In the genomic region with DNA sequence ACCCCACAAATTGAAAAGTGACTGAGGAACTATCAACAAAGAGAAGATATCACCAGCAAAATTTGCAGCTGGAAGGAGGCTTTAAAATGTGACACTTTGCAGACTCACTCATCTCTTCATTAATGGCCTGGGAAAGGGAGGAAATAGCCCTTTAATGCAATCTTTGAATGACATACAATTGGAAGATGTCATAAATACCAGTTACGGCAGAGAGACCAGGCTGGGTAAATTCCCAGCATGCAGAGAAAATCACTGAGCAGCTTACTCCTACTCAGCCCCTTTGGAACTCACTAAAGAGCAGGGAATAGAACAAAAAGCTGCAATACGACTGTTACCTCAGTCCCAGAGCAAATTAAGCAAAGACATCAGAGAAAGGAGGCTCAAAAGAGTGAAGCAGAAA, we compare ENCODE assay signal across 21 cellular contexts.
DNase-seq lines count a peak whose midpoint lies in the region; ATAC-seq and TF ChIP-seq lines count a peak whose summit lies in the region.
"Had no signal": no experiment of that assay in that cellular context is flagged by ENCODE, and none has a peak within 500 bp of the region (broad histone marks: within the 10 kb centered on the region; RNA-seq: fewer than 3 reads in every experiment).

No MANE protein-coding gene starts in this region.

- no peak for TF ChIP-seq CTCF in esophagus muscularis mucosa (IDR thresholded peaks at IDR 0.05)

- H3K4me1 ChIP-seq in esophagus muscularis mucosa = no peaks in the 10 kb centered on the region
- H3K4me1 ChIP-seq: BE2C had no signal

- peaks cover 2% of the 10 kb centered on the region for H3K27me3 Mint-ChIP-seq in activated naive CD8-positive, alpha-beta T cell
- H3K27me3 Mint-ChIP-seq in activated naive CD8-positive, alpha-beta T cell treated with anti-CD3 and anti-CD28 coated beads for 36 hours = peaks cover 9% of the 10 kb centered on the region
- H3K27me3 Mint-ChIP-seq in naive B cell = no peaks in the 10 kb centered on the region
- peaks cover 17% of the 10 kb centered on the region for H3K27me3 Mint-ChIP-seq in stimulated activated memory B cell treated with anti-CD40 and anti-IgM and Interleukin-4, amounts not matched to agents 10 μg/mL and 1 μg/mL and 100 μg/mL, for 72 hours
- peaks cover 0 to 15% (median 3%) of the 10 kb centered on the region in 5 donors for H3K27me3 Mint-ChIP-seq in naive thymus-derived CD8-positive, alpha-beta T cell

- H3K4me1 Mint-ChIP-seq in activated naive CD8-positive, alpha-beta T cell (ENCODE audit: low read depth) = no peaks in the 10 kb centered on the region
- peaks cover 2% of the 10 kb centered on the region for H3K4me1 Mint-ChIP-seq in activated naive CD8-positive, alpha-beta T cell treated with anti-CD3 and anti-CD28 coated beads for 36 hours
- H3K4me1 Mint-ChIP-seq in naive B cell = peaks cover 9 to 19% (median 18%) of the 10 kb centered on the region in 3 donors
- peaks cover 15% of the 10 kb centered on the region for H3K4me1 Mint-ChIP-seq in stimulated activated memory B cell treated with anti-CD40 and anti-IgM and Interleukin-4, amounts not matched to agents 10 μg/mL and 1 μg/mL and 100 μg/mL, for 72 hours
- H3K4me1 Mint-ChIP-seq in naive thymus-derived CD8-positive, alpha-beta T cell = peaks cover 0 to 11% (median 5%) of the 10 kb centered on the region in 4 donors
- H3K4me1 Mint-ChIP-seq: CD4-positive, CD25-positive, alpha-beta regulatory T cell had no signal

- intact Hi-C loops in esophagus muscularis mucosa (cut with DNase I) = no loop called here

- H3K36me3 ChIP-seq in esophagus muscularis mucosa = no peaks in the 10 kb centered on the region
- H3K36me3 ChIP-seq: BE2C, MG63 had no signal

- no peak overlapping the region for H3K27ac ChIP-seq in esophagus muscularis mucosa (replicated peaks in 1 of 4)
- H3K27ac ChIP-seq: 22Rv1, RWPE1 had no signal

- H3K4me3 Mint-ChIP-seq in activated naive CD8-positive, alpha-beta T cell = no peak overlapping the region
- no peak overlapping the region for H3K4me3 Mint-ChIP-seq in activated naive CD8-positive, alpha-beta T cell treated with anti-CD3 and anti-CD28 coated beads for 36 hours
- peak overlapping the region in 6 of 8 donors; percentile 18 to 66 (median 59) for H3K4me3 Mint-ChIP-seq in naive B cell
- H3K4me3 Mint-ChIP-seq in stimulated activated memory B cell treated with anti-CD40 and anti-IgM and Interleukin-4, amounts not matched to agents 10 μg/mL and 1 μg/mL and 100 μg/mL, for 72 hours = no peak overlapping the region
- H3K4me3 Mint-ChIP-seq in naive thymus-derived CD8-positive, alpha-beta T cell = no peak overlapping the region
- H3K4me3 Mint-ChIP-seq: CD4-positive, CD25-positive, alpha-beta regulatory T cell had no signal

- H3K9me3 Mint-ChIP-seq in activated naive CD8-positive, alpha-beta T cell (ENCODE audit: low read depth) = no peaks in the 10 kb centered on the region
- no peaks in the 10 kb centered on the region for H3K9me3 Mint-ChIP-seq in activated naive CD8-positive, alpha-beta T cell treated with anti-CD3 and anti-CD28 coated beads for 36 hours
- H3K9me3 Mint-ChIP-seq in naive B cell = no peaks in the 10 kb centered on the region
- peaks cover 3% of the 10 kb centered on the region for H3K9me3 Mint-ChIP-seq in stimulated activated memory B cell treated with anti-CD40 and anti-IgM and Interleukin-4, amounts not matched to agents 10 μg/mL and 1 μg/mL and 100 μg/mL, for 72 hours
- H3K9me3 Mint-ChIP-seq in naive thymus-derived CD8-positive, alpha-beta T cell = no peaks in the 10 kb centered on the region

- no peaks in the 10 kb centered on the region for H3K27me3 ChIP-seq in esophagus muscularis mucosa
- H3K27me3 ChIP-seq: BE2C, MG63 had no signal

- H3K36me3 Mint-ChIP-seq in activated naive CD8-positive, alpha-beta T cell = no peaks in the 10 kb centered on the region
- H3K36me3 Mint-ChIP-seq in activated naive CD8-positive, alpha-beta T cell treated with anti-CD3 and anti-CD28 coated beads for 36 hours = no peaks in the 10 kb centered on the region
- no peaks in the 10 kb centered on the region for H3K36me3 Mint-ChIP-seq in naive B cell
- peaks cover 6% of the 10 kb centered on the region for H3K36me3 Mint-ChIP-seq in stimulated activated memory B cell treated with anti-CD40 and anti-IgM and Interleukin-4, amounts not matched to agents 10 μg/mL and 1 μg/mL and 100 μg/mL, for 72 hours
- H3K36me3 Mint-ChIP-seq in naive thymus-derived CD8-positive, alpha-beta T cell = no peaks in the 10 kb centered on the region
- H3K36me3 Mint-ChIP-seq: CD4-positive, CD25-positive, alpha-beta regulatory T cell had no signal

- ATAC-seq in naive B cell (ENCODE audit: low read depth in 2 of 2) (no peak), HG03280 (IDR thresholded peaks at IDR 0.05; ENCODE audit: unreplicated experiment) (no peak), HG02571 (IDR thresholded peaks at IDR 0.05; ENCODE audit: unreplicated experiment) (no peak)
- ATAC-seq in stimulated activated memory B cell treated with anti-CD40 and anti-IgM and Interleukin-4, amounts not matched to agents 10 μg/mL and 1 μg/mL and 100 μg/mL, for 72 hours = no peak
- no peak for ATAC-seq in naive thymus-derived CD8-positive, alpha-beta T cell
- ATAC-seq: Panc1 had no signal

- no peak overlapping the region for H3K4me3 ChIP-seq in esophagus muscularis mucosa
- H3K4me3 ChIP-seq: MG63 had no signal

- POLR2A ChIA-PET in naive thymus-derived CD8-positive, alpha-beta T cell (lab: Charles Lee) = no interaction called here

- DNase-seq in activated naive CD8-positive, alpha-beta T cell treated with anti-CD3 and anti-CD28 coated beads for 36 hours = no peak
- DNase-seq in esophagus muscularis mucosa (ENCODE audit: extremely low spot score) = peak; percentile 19
- DNase-seq in naive B cell = no peak
- DNase-seq in naive thymus-derived CD8-positive, alpha-beta T cell = no peak
- DNase-seq: BE2C; CD4-positive, CD25-positive, alpha-beta regulatory T cell; DMS153; KBM-7; MG63; NCI-H1694; NCI-H2029 treated with DMSO at 0.1 percent for 48 hours; NCI-H2227 treated with DMSO at 0.1 percent for 48 hours; NCI-H526 treated with DMSO at 0.1 percent for 48 hours; SHP77 had no signal

- H3K27ac Mint-ChIP-seq in activated naive CD8-positive, alpha-beta T cell = peak overlapping the region; percentile 9
- no peak overlapping the region for H3K27ac Mint-ChIP-seq in activated naive CD8-positive, alpha-beta T cell treated with anti-CD3 and anti-CD28 coated beads for 36 hours
- H3K27ac Mint-ChIP-seq in naive B cell = peak overlapping the region in 3 of 6 donors; percentile 1 to 58 (median 33)
- peak overlapping the region; percentile 50 for H3K27ac Mint-ChIP-seq in stimulated activated memory B cell treated with anti-CD40 and anti-IgM and Interleukin-4, amounts not matched to agents 10 μg/mL and 1 μg/mL and 100 μg/mL, for 72 hours
- no peak overlapping the region for H3K27ac Mint-ChIP-seq in naive thymus-derived CD8-positive, alpha-beta T cell
- H3K27ac Mint-ChIP-seq: CD4-positive, CD25-positive, alpha-beta regulatory T cell had no signal

- no peak for TF ChIP-seq EP300 in esophagus muscularis mucosa (IDR thresholded peaks at IDR 0.05)

- no peak for TF ChIP-seq POLR2A in esophagus muscularis mucosa (IDR thresholded peaks at IDR 0.05; ENCODE audit: low read depth)

- H3K9me3 ChIP-seq in esophagus muscularis mucosa = no peaks in the 10 kb centered on the region
- H3K9me3 ChIP-seq: BE2C, MG63 had no signal

- WGBS in esophagus muscularis mucosa = 36% methylated on average over 2 of the region's 2 CpGs

Comparison
In these comparisons a context has a peak if more than half of its experiments do, and no peak if none do; other contexts are left out.
1. H3K27ac Mint-ChIP-seq: peak in activated naive CD8-positive, alpha-beta T cell (single experiment) and stimulated activated memory B cell treated with anti-CD40 and anti-IgM and Interleukin-4, amounts not matched to agents 10 μg/mL and 1 μg/mL and 100 μg/mL, for 72 hours (single experiment); none in activated naive CD8-positive, alpha-beta T cell treated with anti-CD3 and anti-CD28 coated beads for 36 hours (single experiment) and naive thymus-derived CD8-positive, alpha-beta T cell (0 of 10).
2. H3K4me3 Mint-ChIP-seq: peak in naive B cell (6 of 8); none in activated naive CD8-positive, alpha-beta T cell (single experiment), activated naive CD8-positive, alpha-beta T cell treated with anti-CD3 and anti-CD28 coated beads for 36 hours (single experiment), stimulated activated memory B cell treated with anti-CD40 and anti-IgM and Interleukin-4, amounts not matched to agents 10 μg/mL and 1 μg/mL and 100 μg/mL, for 72 hours (single experiment) and naive thymus-derived CD8-positive, alpha-beta T cell (0 of 10).